In the genomic region with DNA sequence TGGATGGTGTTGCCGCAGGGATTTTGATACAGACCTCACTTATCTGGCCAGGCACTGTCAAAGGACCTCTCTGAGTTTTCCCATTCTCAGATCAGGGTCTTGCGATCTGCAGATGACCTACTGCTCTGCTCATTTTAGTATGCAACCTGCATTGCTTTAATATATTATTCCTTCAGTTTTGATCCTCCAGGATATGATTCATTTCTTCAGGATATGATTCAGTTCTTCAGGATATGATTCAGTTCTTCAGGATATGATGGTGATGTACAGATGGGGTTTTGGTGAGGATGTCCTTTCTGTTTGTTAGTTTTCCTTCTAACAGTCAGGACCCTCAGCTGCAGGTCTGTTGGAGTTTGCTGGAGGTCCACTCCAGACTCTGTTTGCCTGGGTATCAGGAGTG, we compare ENCODE assay signal across 7 cellular contexts. TPM values are rescaled to one million over a fixed set of nuclear protein-coding genes. Genes with fewer than 3 reads are reported as not detected.
DNase-seq lines count a peak whose midpoint lies in the region; ATAC-seq and TF ChIP-seq lines count a peak whose summit lies in the region.
"Not testable (repeated sequence)": the region's sequence is repeated elsewhere in the genome, so short reads cannot be mapped to it uniquely, and the experiment has no call there.

No MANE protein-coding gene starts in this region.

- DNase-seq in EL (peak; percentile 4), HCEC 1CT (peak; percentile 30), PC-3 (peak; percentile 39), RPMI7951 (ENCODE audit: low read depth) (peak; percentile 27), dermis blood vessel endothelial cell (peak; percentile 59), kidney tubule cell (ENCODE audit: low spot score) (peak; percentile 39)
- not testable (repeated sequence) for DNase-seq in adipocyte (ENCODE audit: low read depth)

- not testable (repeated sequence) for H3K27me3 ChIP-seq in PC-3 (ENCODE audit: low read length); adipocyte (replicated peaks; ENCODE audit: control insufficient read depth, insufficient read depth, low read length)

- H3K79me2 ChIP-seq in PC-3 (ENCODE audit: low read length): not testable (repeated sequence)

- TF ChIP-seq CTCF in PC-3 (conservative IDR thresholded peaks at IDR 0.05; ENCODE audit: low read depth, low read length): not testable (repeated sequence)

- H3K4me3 ChIP-seq in PC-3 (ENCODE audit: low read length): not testable (repeated sequence)
- peak overlapping the region; percentile 12 for H3K4me3 ChIP-seq in adipocyte (ENCODE audit: low read length)

- CTCF ChIA-PET in PC-3 (lab: Charles Lee): not testable (repeated sequence)

- H4K20me1 ChIP-seq in PC-3 (ENCODE audit: low read length): not testable (repeated sequence)

- H3K9me3 ChIP-seq in PC-3 (ENCODE audit: low read length) (peaks cover 19% of the 10 kb centered on the region; the same call in 1 of the 2 replicates), adipocyte (ENCODE audit: control insufficient read depth, low read length) (peaks cover 27% of the 10 kb centered on the region)

- H3K4me2 ChIP-seq in PC-3 (ENCODE audit: low read length): not testable (repeated sequence)

- not testable (repeated sequence) for H3F3A ChIP-seq in PC-3 (ENCODE audit: low read length, unreplicated experiment)

- BruUV-seq in PC-3 (replicated peaks; lab: Mats Ljungman, UMichigan): not testable (repeated sequence)

- H3K36me3 ChIP-seq in PC-3 (ENCODE audit: low read depth, low read length); adipocyte (ENCODE audit: control insufficient read depth, insufficient read depth, low read length, severe bottlenecking): not testable (repeated sequence)

- not testable (repeated sequence) for H3K9me2 ChIP-seq in PC-3 (replicated peaks; ENCODE audit: low read length)

- H2AFZ ChIP-seq in PC-3 (ENCODE audit: low read length): not testable (repeated sequence)

- not testable (repeated sequence) for H3K27ac ChIP-seq in PC-3 (ENCODE audit: low read length)

- H3K4me1 ChIP-seq in PC-3 (ENCODE audit: insufficient read depth, low read length); adipocyte (ENCODE audit: control insufficient read depth, insufficient read depth, low read length): not testable (repeated sequence)

- ATAC-seq in PC-3: peak; percentile 38; the same call in 1 of the 2 replicates

- intact Hi-C loops in PC-3 (cut with micrococcal nuclease): not testable (repeated sequence)

- POLR2A ChIA-PET in PC-3 (lab: Charles Lee; ENCODE audit: unreplicated experiment): not testable (repeated sequence)

- not testable (repeated sequence) for H3K9ac ChIP-seq in PC-3 (ENCODE audit: low read length); adipocyte (ENCODE audit: low read length)

RNA-seq across cellular contexts. Expression of a gene that starts 33.0 kb away (rescaled TPM):
- total RNA-seq in PC-3 (2014; rRNA removed) (6.3 and 7.6 TPM in 2 replicates), dermis blood vessel endothelial cell (7.6 and 15.3 TPM in 2 replicates)
- 10.7 and 14.7 TPM in 2 replicates for total RNA-seq in RPMI7951 (2014; rRNA removed; shearing (Covaris generic))
